1 cellular context compared by ENCODE assay signal in genomic region chr11:96126917-96127595, GRCh38.
TF ChIP-seq lines count a peak whose summit lies in the region.

No MANE protein-coding gene starts in this region.

TF ChIP-seq in endothelial cell of umbilical vein, 7 proteins besides CTCF, POLR2A, EP300 and RAD21 (continued from another document):
- TF ChIP-seq POLR2AphosphoS5 (IDR thresholded peaks at IDR 0.05; ENCODE audit: insufficient read depth, low read depth, low read length) (no peak), GATA2 (IDR thresholded peaks at IDR 0.05; ENCODE audit: insufficient read depth, insufficient read length, low read depth, low read length) (no peak), FOS (IDR thresholded peaks at IDR 0.05; ENCODE audit: borderline replicate concordance, insufficient read depth, low read length) (no peak), EZH2 (IDR thresholded peaks at IDR 0.05; ENCODE audit: borderline replicate concordance, low read depth, low read length, severe bottlenecking) (no peak), JUN (IDR thresholded peaks at IDR 0.05; ENCODE audit: borderline replicate concordance, insufficient read depth, insufficient read length, low read depth) (no peak), MYC (IDR thresholded peaks at IDR 0.05; ENCODE audit: low read depth, low read length) (no peak)
